In the genomic region with DNA sequence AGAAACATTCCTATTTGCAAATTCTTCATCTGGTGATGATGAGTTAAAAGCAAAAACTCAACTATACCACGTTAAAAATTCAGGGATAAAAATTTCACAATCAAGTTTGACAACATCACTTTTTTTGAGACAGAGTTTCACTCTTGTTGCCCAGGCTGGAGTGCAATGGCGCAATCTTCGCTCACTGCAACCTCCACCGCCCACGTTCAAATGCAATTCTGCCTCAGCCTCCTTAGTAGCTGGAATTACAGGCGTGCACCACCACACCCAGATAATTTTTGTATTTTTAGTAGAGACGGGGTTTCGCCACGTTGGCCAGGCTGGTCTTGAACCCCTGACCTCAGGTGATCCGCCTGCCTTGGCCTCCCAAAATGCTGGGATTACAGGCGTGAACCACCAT, we compare ENCODE assay signal across 5 cellular contexts. TPM values are rescaled to one million over a fixed set of nuclear protein-coding genes. Genes with fewer than 3 reads are reported as not detected.
"Had no signal": no experiment of that assay in that cellular context is flagged by ENCODE, and none has a peak within 500 bp of the region (broad histone marks: within the 10 kb centered on the region; RNA-seq: fewer than 3 reads in every experiment).

No MANE protein-coding gene starts in this region.

RNA-seq across cellular contexts. Expression of gene PGBD5, which starts 19.4 kb away (rescaled TPM):
- total RNA-seq: endothelial cell of umbilical vein, fibroblast of villous mesenchyme had no signal
- polyA plus RNA-seq: immature natural killer cell; mammary epithelial cell; naive thymus-derived CD4-positive, alpha-beta T cell had no signal
